ENCODE assay signal across 1 cellular context in genomic region chr16:80620656-80621605, GRCh38.
TF ChIP-seq lines count a peak whose summit lies in the region.

No MANE protein-coding gene starts in this region.

TF ChIP-seq in H1, 55 proteins besides CTCF, POLR2A, EP300 and RAD21 (continued from another document):
- TF ChIP-seq, protein P1, sequence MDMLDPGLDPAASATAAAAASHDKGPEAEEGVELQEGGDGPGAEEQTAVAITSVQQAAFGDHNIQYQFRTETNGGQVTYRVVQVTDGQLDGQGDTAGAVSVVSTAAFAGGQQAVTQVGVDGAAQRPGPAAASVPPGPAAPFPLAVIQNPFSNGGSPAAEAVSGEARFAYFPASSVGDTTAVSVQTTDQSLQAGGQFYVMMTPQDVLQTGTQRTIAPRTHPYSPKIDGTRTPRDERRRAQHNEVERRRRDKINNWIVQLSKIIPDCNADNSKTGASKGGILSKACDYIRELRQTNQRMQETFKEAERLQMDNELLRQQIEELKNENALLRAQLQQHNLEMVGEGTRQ (IDR thresholded peaks at IDR 0.05; ENCODE audit: low read length), result no peak
- TF ChIP-seq SIX5 (IDR thresholded peaks at IDR 0.05; ENCODE audit: low read depth, low read length), result no peak
- TF ChIP-seq, protein P2, sequence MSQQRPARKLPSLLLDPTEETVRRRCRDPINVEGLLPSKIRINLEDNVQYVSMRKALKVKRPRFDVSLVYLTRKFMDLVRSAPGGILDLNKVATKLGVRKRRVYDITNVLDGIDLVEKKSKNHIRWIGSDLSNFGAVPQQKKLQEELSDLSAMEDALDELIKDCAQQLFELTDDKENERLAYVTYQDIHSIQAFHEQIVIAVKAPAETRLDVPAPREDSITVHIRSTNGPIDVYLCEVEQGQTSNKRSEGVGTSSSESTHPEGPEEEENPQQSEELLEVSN (IDR thresholded peaks at IDR 0.05), result no peak
- TF ChIP-seq YY1 (IDR thresholded peaks at IDR 0.05; ENCODE audit: low read depth, low read length), result no peak
- TF ChIP-seq RFX5 (IDR thresholded peaks at IDR 0.05; ENCODE audit: borderline replicate concordance, low read depth, low read length), result no peak
- TF ChIP-seq TAF7 (optimal IDR thresholded peaks at IDR 0.05; ENCODE audit: borderline replicate concordance, low read depth, low read length), result no peak
- TF ChIP-seq JUND (IDR thresholded peaks at IDR 0.05; ENCODE audit: low read length), result no peak
- TF ChIP-seq CHD1 (IDR thresholded peaks at IDR 0.05; ENCODE audit: low read depth, low read length), result no peak
- TF ChIP-seq RXRA (IDR thresholded peaks at IDR 0.05; ENCODE audit: insufficient read depth, low read depth, low read length), result no peak
- TF ChIP-seq ATF3 (IDR thresholded peaks at IDR 0.05; ENCODE audit: insufficient read depth, low read depth, low read length), result no peak
- TF ChIP-seq CHD2 (IDR thresholded peaks at IDR 0.05; ENCODE audit: low read length), result no peak
- no peak for TF ChIP-seq RNF2 (IDR thresholded peaks at IDR 0.05; ENCODE audit: borderline replicate concordance, low read depth, low read length, missing control alignments, poor library complexity, severe bottlenecking)
- no peak for TF ChIP-seq CEBPB (IDR thresholded peaks at IDR 0.05; ENCODE audit: low read depth, low read length)
- no peak for TF ChIP-seq EZH2 (IDR thresholded peaks at IDR 0.05; ENCODE audit: low read depth, low read length, severe bottlenecking)
- TF ChIP-seq TBP (IDR thresholded peaks at IDR 0.05; ENCODE audit: low read depth, low read length), result no peak
- no peak for TF ChIP-seq MAX (IDR thresholded peaks at IDR 0.05)
